In the genomic region with DNA sequence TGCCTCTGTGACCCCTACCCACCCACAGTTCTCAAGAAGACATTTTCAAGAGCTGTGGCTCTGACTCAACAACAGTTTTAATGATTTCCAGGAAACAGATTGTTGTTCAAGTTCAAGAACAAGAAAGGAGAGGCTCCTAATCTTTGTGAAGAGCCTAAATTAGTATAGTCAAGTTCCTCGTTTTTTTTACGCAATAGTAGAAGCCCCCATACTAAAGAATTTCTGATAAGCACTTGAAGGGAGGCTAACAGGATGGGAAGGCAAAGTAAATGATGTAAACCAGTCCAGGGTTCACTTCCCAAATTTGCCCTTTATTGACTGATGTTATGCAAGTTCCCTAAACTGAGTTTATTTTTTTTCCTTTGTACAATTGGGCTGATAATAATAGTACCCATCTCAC, we compare ENCODE assay signal across 18 cellular contexts.
"Had no signal": no experiment of that assay in that cellular context is flagged by ENCODE, and none has a peak within 500 bp of the region (broad histone marks: within the 10 kb centered on the region; RNA-seq: fewer than 3 reads in every experiment).

No MANE protein-coding gene starts in this region.

- H3K4me3 ChIP-seq: mucosa of descending colon, sigmoid colon, stomach, testis, upper lobe of right lung had no signal

- H3K27me3 ChIP-seq: foreskin keratinocyte, sigmoid colon, stomach, testis, upper lobe of right lung had no signal

- ATAC-seq: foreskin keratinocyte; mucosa of descending colon; naive thymus-derived CD4-positive, alpha-beta T cell; upper lobe of right lung had no signal

- FAIRE-seq: islet of Langerhans had no signal

- DNase-seq: activated CD4-positive, CD25-positive, alpha-beta regulatory T cell treated with anti-CD3 and anti-CD28 coated beads, Interleukin-2, amount 50 U/mL, for 72 hours; activated naive CD4-positive, alpha-beta T cell; activated naive CD8-positive, alpha-beta T cell treated with anti-CD3 and anti-CD28 coated beads, Interleukin-2, amount 10 ng/mL, durations not matched to agents 7 days and 5 days; anterior cingulate cortex; effector CD8-positive, alpha-beta T cell; foreskin keratinocyte; head of caudate nucleus; mucosa of descending colon; naive thymus-derived CD4-positive, alpha-beta T cell; sigmoid colon; stimulated activated CD4-positive, alpha-beta T cell treated with anti-CD3 and anti-CD28 coated beads, Interleukin-12 subunit alpha, Interleukin-12 subunit beta, amount 100 ng/mL, for 4 hours; stimulated activated CD4-positive, alpha-beta T cell treated with anti-CD3 and anti-CD28 coated beads, Interleukin-2, amount 100 ng/mL, for 24 hours; stomach; T-helper 2 cell; testis; upper lobe of right lung had no signal

- H3K36me3 ChIP-seq: sigmoid colon, stomach, upper lobe of right lung had no signal

- H3K4me1 ChIP-seq: foreskin keratinocyte, parathyroid adenoma, sigmoid colon, stomach, testis, upper lobe of right lung had no signal

- H3K27ac ChIP-seq: foreskin keratinocyte, parathyroid adenoma, sigmoid colon, stomach, testis, upper lobe of right lung had no signal

- H3K9me3 ChIP-seq: mucosa of descending colon, sigmoid colon, testis, upper lobe of right lung had no signal
